Comparison of ENCODE assay signal across 17 cellular contexts in genomic region chr13:66845393-66845792, GRCh38.
DNase-seq lines count a peak whose midpoint lies in the region; ATAC-seq and TF ChIP-seq lines count a peak whose summit lies in the region.
"Had no signal": no experiment of that assay in that cellular context is flagged by ENCODE, and none has a peak within 500 bp of the region (broad histone marks: within the 10 kb centered on the region; RNA-seq: fewer than 3 reads in every experiment).

No MANE protein-coding gene starts in this region.

- no peaks in the 10 kb centered on the region for H3K79me2 ChIP-seq in GM23338 (replicated peaks; ENCODE audit: insufficient read depth)

- H3K9me2 ChIP-seq in GM23338 (ENCODE audit: insufficient read depth), result no peaks in the 10 kb centered on the region

- no peaks in the 10 kb centered on the region for H3K27me3 ChIP-seq in GM23338 (ENCODE audit: insufficient read depth)
- H3K27me3 ChIP-seq in naive thymus-derived CD4-positive, alpha-beta T cell (ENCODE audit: control insufficient read depth in 2 of 2, insufficient read depth in 2 of 2, low read length in 2 of 2), result no peaks in the 10 kb centered on the region
- H3K27me3 ChIP-seq: BLaER1 had no signal

- H3K36me3 Mint-ChIP-seq in GM23338 (ENCODE audit: low read depth) (no peaks in the 10 kb centered on the region), WTC11 (no peaks in the 10 kb centered on the region)
- peaks cover 0 to 3% (median 0%) of the 10 kb centered on the region in 5 donors for H3K36me3 Mint-ChIP-seq in naive thymus-derived CD4-positive, alpha-beta T cell
- H3K36me3 Mint-ChIP-seq in stimulated activated memory B cell treated with anti-CD40 and anti-IgM and Interleukin-4, amounts not matched to agents 10 μg/mL and 1 μg/mL and 100 μg/mL, for 72 hours, result no peaks in the 10 kb centered on the region
- H3K36me3 Mint-ChIP-seq: CD14-positive monocyte; CD4-positive, alpha-beta memory T cell had no signal

- H3K9me3 Mint-ChIP-seq in GM23338 (no peaks in the 10 kb centered on the region), WTC11 (no peaks in the 10 kb centered on the region)
- H3K9me3 Mint-ChIP-seq in naive thymus-derived CD4-positive, alpha-beta T cell, result peaks cover 0 to 8% (median 0%) of the 10 kb centered on the region in 11 donors
- no peaks in the 10 kb centered on the region for H3K9me3 Mint-ChIP-seq in stimulated activated memory B cell treated with anti-CD40 and anti-IgM and Interleukin-4, amounts not matched to agents 10 μg/mL and 1 μg/mL and 100 μg/mL, for 72 hours

- H3K4me2 ChIP-seq in GM23338, result no peak overlapping the region
- H3K4me2 ChIP-seq: BLaER1 had no signal

- H4K20me1 ChIP-seq in GM23338 (replicated peaks; ENCODE audit: insufficient read depth), result no peaks in the 10 kb centered on the region
- H4K20me1 ChIP-seq: BLaER1 had no signal

- no peaks in the 10 kb centered on the region for H3K36me3 ChIP-seq in GM23338 (ENCODE audit: insufficient read depth)
- H3K36me3 ChIP-seq in naive thymus-derived CD4-positive, alpha-beta T cell (ENCODE audit: control insufficient read depth in 2 of 3, insufficient read depth in 3 of 3, low read length in 3 of 3), result no peaks in the 10 kb centered on the region
- H3K36me3 ChIP-seq: BLaER1 had no signal

- H3K9me3 ChIP-seq in naive thymus-derived CD4-positive, alpha-beta T cell (ENCODE audit: control insufficient read depth in 2 of 3, low read length in 3 of 3), result no peaks in the 10 kb centered on the region

- no peak overlapping the region for H3K27ac ChIP-seq in GM23338 (ENCODE audit: low read depth)
- no peak overlapping the region for H3K27ac ChIP-seq in naive thymus-derived CD4-positive, alpha-beta T cell (ENCODE audit: low read depth, low read length)
- H3K27ac ChIP-seq: BLaER1, GM23248 had no signal

- H2AFZ ChIP-seq in GM23338, result peak overlapping the region; percentile 54
- H2AFZ ChIP-seq: GM23248 had no signal

- CTCF ChIA-PET in WTC11 (lab: Charles Lee), result interaction anchor here (0.9 kb wide), 1 partner anchor 149 kb away, joined by 3 read pairs; no protein-coding TSS in a partner anchor
- CTCF ChIA-PET in naive thymus-derived CD4-positive, alpha-beta T cell (lab: Charles Lee), result no interaction called here

- H3K4me3 ChIP-seq in GM23338, result no peak overlapping the region
- no peak overlapping the region for H3K4me3 ChIP-seq in naive thymus-derived CD4-positive, alpha-beta T cell (ENCODE audit: low read length)
- H3K4me3 ChIP-seq: BLaER1, GM23248 had no signal

- peak; percentile 47; the same call in 2 of the 3 replicates for ATAC-seq in GM23338
- ATAC-seq in WTC11, result peak; percentile 38
- peak; percentile 14 for ATAC-seq in naive thymus-derived CD4-positive, alpha-beta T cell
- peak; percentile 31 for ATAC-seq in stimulated activated memory B cell treated with anti-CD40 and anti-IgM and Interleukin-4, amounts not matched to agents 10 μg/mL and 1 μg/mL and 100 μg/mL, for 72 hours
- ATAC-seq: HCT116 had no signal

- H3K27ac Mint-ChIP-seq in GM23338 (no peak overlapping the region), WTC11 (no peak overlapping the region)
- H3K27ac Mint-ChIP-seq in naive thymus-derived CD4-positive, alpha-beta T cell, result no peak overlapping the region
- no peak overlapping the region for H3K27ac Mint-ChIP-seq in stimulated activated memory B cell treated with anti-CD40 and anti-IgM and Interleukin-4, amounts not matched to agents 10 μg/mL and 1 μg/mL and 100 μg/mL, for 72 hours
- H3K27ac Mint-ChIP-seq: CD14-positive monocyte; CD4-positive, alpha-beta memory T cell; HFFc6 had no signal

- no peak for DNase-seq in GM23338 (ENCODE audit: low spot score)
- no peak for DNase-seq in WTC11 (ENCODE audit: low spot score)
- DNase-seq in naive thymus-derived CD4-positive, alpha-beta T cell, result no peak
- DNase-seq in HK-2 (ENCODE audit: unreplicated experiment), result no peak
- no peak for DNase-seq in kidney tubule cell (ENCODE audit: low spot score)
- no peak for DNase-seq in AML-193 (lab: John Stamatoyannopoulos, UW)
- DNase-seq: CD4-positive, alpha-beta memory T cell; DMS153; DMS79; GDM1; GM23248; H7; HFFc6 had no signal

- no peaks in the 10 kb centered on the region for H3F3A ChIP-seq in GM23338 (replicated peaks; ENCODE audit: low read depth)

- no peaks in the 10 kb centered on the region for H3K27me3 Mint-ChIP-seq in GM23338 (ENCODE audit: insufficient read depth, low read depth, poor library complexity)
- no peaks in the 10 kb centered on the region for H3K27me3 Mint-ChIP-seq in WTC11 (ENCODE audit: low read depth)
- no peaks in the 10 kb centered on the region for H3K27me3 Mint-ChIP-seq in naive thymus-derived CD4-positive, alpha-beta T cell
- H3K27me3 Mint-ChIP-seq in stimulated activated memory B cell treated with anti-CD40 and anti-IgM and Interleukin-4, amounts not matched to agents 10 μg/mL and 1 μg/mL and 100 μg/mL, for 72 hours, result no peaks in the 10 kb centered on the region
- H3K27me3 Mint-ChIP-seq: CD4-positive, alpha-beta memory T cell had no signal

- H3K4me3 Mint-ChIP-seq in GM23338, result no peak overlapping the region
- H3K4me3 Mint-ChIP-seq in WTC11, result no peak overlapping the region
- no peak overlapping the region for H3K4me3 Mint-ChIP-seq in naive thymus-derived CD4-positive, alpha-beta T cell
- H3K4me3 Mint-ChIP-seq in stimulated activated memory B cell treated with anti-CD40 and anti-IgM and Interleukin-4, amounts not matched to agents 10 μg/mL and 1 μg/mL and 100 μg/mL, for 72 hours, result no peak overlapping the region
- H3K4me3 Mint-ChIP-seq: CD14-positive monocyte; CD4-positive, alpha-beta memory T cell; HFFc6 had no signal

- H3K4me1 Mint-ChIP-seq in GM23338 (peaks cover 4% of the 10 kb centered on the region; the same call in 2 of the 3 replicates), WTC11 (peaks cover 4% of the 10 kb centered on the region)
- no peaks in the 10 kb centered on the region for H3K4me1 Mint-ChIP-seq in naive thymus-derived CD4-positive, alpha-beta T cell
- no peaks in the 10 kb centered on the region for H3K4me1 Mint-ChIP-seq in stimulated activated memory B cell treated with anti-CD40 and anti-IgM and Interleukin-4, amounts not matched to agents 10 μg/mL and 1 μg/mL and 100 μg/mL, for 72 hours
- H3K4me1 Mint-ChIP-seq: CD14-positive monocyte; CD4-positive, alpha-beta memory T cell had no signal

- H3K4me1 ChIP-seq in GM23338 (ENCODE audit: insufficient read depth), result no peaks in the 10 kb centered on the region
- no peaks in the 10 kb centered on the region for H3K4me1 ChIP-seq in naive thymus-derived CD4-positive, alpha-beta T cell (ENCODE audit: control insufficient read depth in 2 of 2, insufficient read depth in 2 of 2, low read length in 2 of 2)
- H3K4me1 ChIP-seq: BLaER1 had no signal

- POLR2A ChIA-PET in WTC11 (lab: Charles Lee), result no interaction called here
- POLR2A ChIA-PET in naive thymus-derived CD4-positive, alpha-beta T cell (lab: Charles Lee), result no interaction called here

- intact Hi-C loops in naive thymus-derived CD4-positive, alpha-beta T cell (cut with micrococcal nuclease), result no loop called here

- TF ChIP-seq CTCF in GM23338 (conservative IDR thresholded peaks at IDR 0.05; ENCODE audit: low read depth in 2 of 2) (no peak), WTC11 (IDR thresholded peaks at IDR 0.05) (no peak)

TF ChIP-seq in GM23338, 12 proteins besides CTCF, POLR2A, EP300 and RAD21 (continues in another document):
- TF ChIP-seq NANOG (IDR thresholded peaks at IDR 0.05; ENCODE audit: borderline replicate concordance) (no peak), EZH2 (IDR thresholded peaks at IDR 0.05; ENCODE audit: low read depth, unreplicated experiment) (no peak), POLR2AphosphoS5 (IDR thresholded peaks at IDR 0.05; ENCODE audit: low read depth) (no peak), CREB1 (CRISPR knock-in tag; IDR thresholded peaks at IDR 0.05; ENCODE audit: low read depth) (no peak), EZH2phosphoT487 (IDR thresholded peaks at IDR 0.05; ENCODE audit: unreplicated experiment) (no peak), ZNF114 (CRISPR knock-in tag; IDR thresholded peaks at IDR 0.05) (no peak), JUNB (IDR thresholded peaks at IDR 0.05; ENCODE audit: unreplicated experiment) (no peak), ETS1 (IDR thresholded peaks at IDR 0.05) (no peak)

TF ChIP-seq in WTC11, 78 proteins besides CTCF, POLR2A, EP300 and RAD21:
- TF ChIP-seq CBFB (CRISPR knock-in tag; IDR thresholded peaks at IDR 0.05; ENCODE audit: low read depth), result no peak
- no peak for TF ChIP-seq ATF1 (CRISPR knock-in tag; IDR thresholded peaks at IDR 0.05)
- TF ChIP-seq FOXJ3 (CRISPR knock-in tag; IDR thresholded peaks at IDR 0.05; ENCODE audit: borderline replicate concordance), result no peak
TF ChIP-seq in WTC11: peak in this region for 0.
